22 cellular contexts compared by ENCODE assay signal in genomic region chr7:31933481-31933880, GRCh38.
A peak's percentile ranks its signal among the peaks of the same experiment; 100 is the strongest.
DNase-seq lines count a peak whose midpoint lies in the region; ATAC-seq, FAIRE-seq and TF ChIP-seq lines count a peak whose summit lies in the region.
"Had no signal": no experiment of that assay in that cellular context is flagged by ENCODE, and none has a peak within 500 bp of the region (broad histone marks: within the 10 kb centered on the region; RNA-seq: fewer than 3 reads in every experiment).

No MANE protein-coding gene starts in this region.

- peaks cover 4% of the 10 kb centered on the region for H3K9me3 Mint-ChIP-seq in endodermal cell
- H3K9me3 Mint-ChIP-seq: GM23338 had no signal

- H2BK12ac ChIP-seq in mesenchymal stem cell (ENCODE audit: low read length in 2 of 2), result no peak overlapping the region

- no peak overlapping the region for H2AFZ ChIP-seq in mesenchymal stem cell (ENCODE audit: low read depth, low read length)
- H2AFZ ChIP-seq: GM23338, PC-9 had no signal

- peaks cover 8% of the 10 kb centered on the region for H3K79me1 ChIP-seq in mesenchymal stem cell (replicated peaks; ENCODE audit: low read length, poor library complexity, severe bottlenecking)

- no peak overlapping the region for H4K91ac ChIP-seq in mesenchymal stem cell (ENCODE audit: low read length)

- H3K27me3 ChIP-seq in mesenchymal stem cell (ENCODE audit: control insufficient read depth in 1 of 2, insufficient read depth in 1 of 2, low read length in 2 of 2), result no peaks in the 10 kb centered on the region
- no peaks in the 10 kb centered on the region for H3K27me3 ChIP-seq in endodermal cell (ENCODE audit: control insufficient read depth, insufficient read depth, low read length, poor library complexity, severe bottlenecking)

- H3K14ac ChIP-seq in mesenchymal stem cell (ENCODE audit: low read length in 2 of 2), result no peak overlapping the region

- intact Hi-C loops in Right ventricle myocardium superior (cut with DNase I), result no loop called here
- intact Hi-C loops in Right ventricle myocardium inferior (cut with DNase I), result no loop called here

- H3K9ac ChIP-seq in mesenchymal stem cell (ENCODE audit: low read length), result no peak overlapping the region
- H3K9ac ChIP-seq in endodermal cell (ENCODE audit: extremely low read depth, low read length, poor library complexity, severe bottlenecking), result no peak overlapping the region

- no peaks in the 10 kb centered on the region for H3K36me3 Mint-ChIP-seq in endodermal cell (ENCODE audit: low read depth)
- H3K36me3 Mint-ChIP-seq: CD8-positive, alpha-beta memory T cell had no signal

- no peak overlapping the region for H3K18ac ChIP-seq in mesenchymal stem cell (ENCODE audit: low read depth in 1 of 2, low read length in 2 of 2)

- DNase-seq in Right ventricle myocardium superior, result no peak
- no peak for DNase-seq in Right ventricle myocardium inferior (ENCODE audit: missing footprints)
- no peak for DNase-seq in H54 (ENCODE audit: insufficient read length, low spot score)
- DNase-seq in RPMI7951 (ENCODE audit: low read depth), result peak; percentile 55
- peak; percentile 51 for DNase-seq in mesenchymal stem cell
- no peak for DNase-seq in endodermal cell
- DNase-seq in NCI-H774 (lab: John Stamatoyannopoulos, UW), result no peak
- no peak for DNase-seq in stimulated activated naive CD4-positive, alpha-beta T cell treated with Interleukin-2 at 50 U/mL for 16 hours (lab: John Stamatoyannopoulos, UW)
- DNase-seq: C1 segment of cervical spinal cord; CD8-positive, alpha-beta memory T cell; DMS79; GDM1; KG1; NCI-H1417; NCI-H187; NCI-H2107; NCI-H524; PC-9; SW 1271 had no signal

- H3K4me3 Mint-ChIP-seq in endodermal cell, result no peak overlapping the region
- H3K4me3 Mint-ChIP-seq: CD8-positive, alpha-beta memory T cell; GM23338 had no signal

- H3K4me3 ChIP-seq in mesenchymal stem cell (ENCODE audit: insufficient read depth in 1 of 2, low read depth in 1 of 2, low read length in 2 of 2), result no peak overlapping the region
- H3K4me3 ChIP-seq in endodermal cell (ENCODE audit: low read length), result no peak overlapping the region
- H3K4me3 ChIP-seq: GM12878, GM23338, PC-9 had no signal

- H3K27me3 Mint-ChIP-seq in endodermal cell (ENCODE audit: insufficient read depth), result peaks cover 17% of the 10 kb centered on the region
- H3K27me3 Mint-ChIP-seq: CD8-positive, alpha-beta memory T cell had no signal

- H2BK15ac ChIP-seq in mesenchymal stem cell (ENCODE audit: low read depth, poor library complexity, severe bottlenecking), result no peak overlapping the region

- H3K23ac ChIP-seq in mesenchymal stem cell (ENCODE audit: low read length in 2 of 2), result no peak overlapping the region

- H3K27ac Mint-ChIP-seq in endodermal cell, result no peak overlapping the region
- H3K27ac Mint-ChIP-seq: CD8-positive, alpha-beta memory T cell; GM23338 had no signal

- no peak overlapping the region for H4K8ac ChIP-seq in mesenchymal stem cell (ENCODE audit: low read length)

- WGBS in mesenchymal stem cell, result 41% methylated on average over 1 of the region's 1 CpG
- 83 to 100% methylated on average over 1 of the region's 1 CpG for WGBS in endodermal cell (ENCODE audit: insufficient coverage in 1 of 2, insufficient read length in 1 of 2), 2 experiments

- H3K27ac ChIP-seq in mesenchymal stem cell (ENCODE audit: low read length, poor library complexity, severe bottlenecking) (no peak overlapping the region), endodermal cell (ENCODE audit: low read depth, low read length) (no peak overlapping the region)
- H3K27ac ChIP-seq: PC-9 had no signal

- FAIRE-seq in H54 (lab: Jason Lieb, UNC), result peak; percentile 45
- FAIRE-seq: A204.1, GM12878 had no signal

- ATAC-seq in Right ventricle myocardium superior (ENCODE audit: poor library complexity), result peak; percentile 22
- ATAC-seq in Right ventricle myocardium inferior, result no peak
- ATAC-seq: GM12878, GM23338 had no signal

- TF ChIP-seq CTCF in endodermal cell (conservative IDR thresholded peaks at IDR 0.05), result no peak

- no peaks in the 10 kb centered on the region for H3K36me3 ChIP-seq in mesenchymal stem cell (ENCODE audit: control insufficient read depth in 1 of 2, insufficient read depth in 2 of 2, low read depth in 1 of 2, low read length in 2 of 2)
- no peaks in the 10 kb centered on the region for H3K36me3 ChIP-seq in endodermal cell (ENCODE audit: control insufficient read depth, insufficient read depth, low read length)

- H3K9me3 ChIP-seq in mesenchymal stem cell (ENCODE audit: control insufficient read depth, low read length) (no peaks in the 10 kb centered on the region), endodermal cell (ENCODE audit: control insufficient read depth, low read length) (no peaks in the 10 kb centered on the region)

- no peak overlapping the region for H2AK5ac ChIP-seq in mesenchymal stem cell (ENCODE audit: low read length, severe bottlenecking)

- H2BK120ac ChIP-seq in mesenchymal stem cell (ENCODE audit: low read depth, low read length), result no peak overlapping the region

- H3K4ac ChIP-seq in mesenchymal stem cell (ENCODE audit: low read depth in 1 of 2, low read length in 2 of 2), result no peak overlapping the region

- no peak overlapping the region for H3K4me2 ChIP-seq in mesenchymal stem cell (ENCODE audit: low read length, poor library complexity, severe bottlenecking)
- H3K4me2 ChIP-seq: GM23338, PC-9 had no signal

- no peaks in the 10 kb centered on the region for H3K4me1 Mint-ChIP-seq in endodermal cell
- H3K4me1 Mint-ChIP-seq: CD8-positive, alpha-beta memory T cell had no signal

- no peak for TF ChIP-seq POLR2A in H54 (IDR thresholded peaks at IDR 0.05; ENCODE audit: low read depth, low read length)

- H2BK5ac ChIP-seq in mesenchymal stem cell (ENCODE audit: low read depth, low read length, poor library complexity, severe bottlenecking), result no peak overlapping the region

- H3K4me1 ChIP-seq in mesenchymal stem cell (ENCODE audit: control insufficient read depth, insufficient read depth, low read depth, low read length), result peaks cover 2% of the 10 kb centered on the region
- H3K4me1 ChIP-seq in endodermal cell (ENCODE audit: control insufficient read depth, insufficient read depth, low read length), result no peaks in the 10 kb centered on the region

Comparison
In these comparisons a context has a peak if more than half of its experiments do, and no peak if none do; other contexts are left out.
1. DNase-seq: peak in RPMI7951 (single experiment) and mesenchymal stem cell (single experiment); none in Right ventricle myocardium superior (single experiment), Right ventricle myocardium inferior (single experiment), H54 (single experiment), endodermal cell (single experiment), NCI-H774 (single experiment) and stimulated activated naive CD4-positive, alpha-beta T cell treated with Interleukin-2 at 50 U/mL for 16 hours (single experiment).